Comparison of ENCODE assay signal across 18 cellular contexts in the genomic region with DNA sequence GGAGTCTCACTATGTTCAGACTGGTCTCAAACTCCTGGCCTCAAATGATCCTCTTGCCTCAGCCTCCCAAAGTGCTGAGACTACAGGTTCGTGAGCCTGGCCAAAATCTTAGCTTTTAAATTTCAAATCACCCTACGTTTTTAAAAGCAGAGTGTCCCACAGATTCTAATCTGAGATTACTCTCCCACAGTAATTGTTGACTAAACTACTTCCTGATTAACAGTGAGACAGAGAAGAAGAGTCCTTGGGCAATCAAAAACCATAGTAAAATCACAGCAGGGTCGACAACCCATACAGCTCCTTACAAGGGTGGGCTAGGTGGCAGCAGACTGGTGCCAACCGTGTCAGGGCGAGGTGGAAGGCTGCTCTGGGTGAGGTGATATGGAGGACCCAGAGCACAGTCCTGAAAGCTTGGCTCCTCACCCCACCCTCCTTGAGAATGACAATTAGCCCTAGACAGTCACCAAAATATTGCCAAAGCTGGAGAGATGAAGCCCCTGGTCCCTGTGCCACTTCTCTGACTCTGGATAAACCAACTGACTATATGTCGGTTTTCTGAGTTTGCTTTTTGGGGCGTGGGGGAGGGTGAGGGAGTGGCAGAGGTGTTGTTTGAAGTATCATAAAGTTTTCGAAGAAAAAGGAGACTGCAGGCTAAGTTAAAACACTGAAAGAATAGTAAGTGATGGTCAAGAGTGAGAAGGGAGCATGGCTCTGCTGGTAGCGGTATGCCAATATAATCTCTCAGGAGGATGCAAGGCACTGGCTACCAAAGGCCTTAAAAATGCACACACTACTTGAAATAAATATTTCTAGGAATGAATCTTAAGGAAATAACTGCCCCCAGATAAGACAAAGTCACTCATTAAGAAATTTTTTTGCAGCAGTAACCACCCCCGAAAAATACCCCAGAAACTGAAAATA.
DNase-seq lines count a peak whose midpoint lies in the region; ATAC-seq and TF ChIP-seq lines count a peak whose summit lies in the region.
"Had no signal": no experiment of that assay in that cellular context is flagged by ENCODE, and none has a peak within 500 bp of the region (broad histone marks: within the 10 kb centered on the region; RNA-seq: fewer than 3 reads in every experiment).

No MANE protein-coding gene starts in this region.

- POLR2A ChIA-PET in WTC11 (lab: Charles Lee) = no interaction called here

- no peaks in the 10 kb centered on the region for H3K9me3 ChIP-seq in subcutaneous abdominal adipose tissue (ENCODE audit: control insufficient read depth in 5 of 5, low read length in 5 of 5)
- H3K9me3 ChIP-seq: SK-N-SH, thoracic aorta had no signal

- no peaks in the 10 kb centered on the region for H3K27me3 Mint-ChIP-seq in activated naive CD4-positive, alpha-beta T cell treated with anti-CD3 and anti-CD28 coated beads for 36 hours (ENCODE audit: low read depth)
- H3K27me3 Mint-ChIP-seq in WTC11 (ENCODE audit: low read depth) (no peaks in the 10 kb centered on the region), memory B cell (no peaks in the 10 kb centered on the region)

- H3K27ac Mint-ChIP-seq in activated naive CD4-positive, alpha-beta T cell treated with anti-CD3 and anti-CD28 coated beads for 36 hours = peak overlapping the region; percentile 53
- peak overlapping the region; percentile 54 for H3K27ac Mint-ChIP-seq in WTC11
- peak overlapping the region; percentile 38 for H3K27ac Mint-ChIP-seq in memory B cell

- no peaks in the 10 kb centered on the region for H3K9me3 Mint-ChIP-seq in activated naive CD4-positive, alpha-beta T cell treated with anti-CD3 and anti-CD28 coated beads for 36 hours
- H3K9me3 Mint-ChIP-seq in WTC11 (no peaks in the 10 kb centered on the region; the same call in 1 of the 2 replicates), memory B cell (no peaks in the 10 kb centered on the region)

- no peak overlapping the region for H3K4me3 ChIP-seq in subcutaneous abdominal adipose tissue (ENCODE audit: low read depth in 1 of 5, low read length in 5 of 5)
- H3K4me3 ChIP-seq: thoracic aorta had no signal

- H3K9ac ChIP-seq in subcutaneous abdominal adipose tissue (ENCODE audit: low read length in 5 of 5) = peak overlapping the region in 2 of 5 donors; percentile 26 to 28
- H3K9ac ChIP-seq: SK-N-SH had no signal

- peak overlapping the region; percentile 80 for H3K27ac ChIP-seq in subcutaneous abdominal adipose tissue (ENCODE audit: low read depth, low read length)

- peaks cover 20 to 39% (median 37%) of the 10 kb centered on the region in 5 donors for H3K4me1 ChIP-seq in subcutaneous abdominal adipose tissue (ENCODE audit: control insufficient read depth in 5 of 5, insufficient read depth in 5 of 5, low read length in 5 of 5)

- H3K4me3 Mint-ChIP-seq in activated naive CD4-positive, alpha-beta T cell treated with anti-CD3 and anti-CD28 coated beads for 36 hours = no peak overlapping the region
- H3K4me3 Mint-ChIP-seq in WTC11 = no peak overlapping the region
- H3K4me3 Mint-ChIP-seq in memory B cell = no peak overlapping the region

- peaks cover 23% of the 10 kb centered on the region for H3K36me3 Mint-ChIP-seq in activated naive CD4-positive, alpha-beta T cell treated with anti-CD3 and anti-CD28 coated beads for 36 hours (ENCODE audit: low read depth)
- H3K36me3 Mint-ChIP-seq in WTC11 = peaks cover 20% of the 10 kb centered on the region
- peaks cover 13% of the 10 kb centered on the region for H3K36me3 Mint-ChIP-seq in memory B cell

- peaks cover 4 to 30% (median 22%) of the 10 kb centered on the region in 5 donors for H3K36me3 ChIP-seq in subcutaneous abdominal adipose tissue (ENCODE audit: control insufficient read depth in 5 of 5, insufficient read depth in 5 of 5, low read length in 5 of 5)
- H3K36me3 ChIP-seq: thoracic aorta had no signal

- no peak for DNase-seq in activated naive CD4-positive, alpha-beta T cell treated with anti-CD3 and anti-CD28 coated beads for 36 hours
- no peak for DNase-seq in activated naive CD4-positive, alpha-beta T cell treated with anti-CD3 and anti-CD28 coated beads, Interleukin-2, amount 50 U/mL, for 16 hours
- DNase-seq in WTC11 (ENCODE audit: low spot score) (no peak), memory B cell (ENCODE audit: low spot score in 2 of 2) (no peak), glomerular visceral epithelial cell (ENCODE audit: extremely low spot score) (no peak)
- no peak for DNase-seq in stimulated activated CD4-positive, alpha-beta T cell treated with anti-CD3 and anti-CD28 coated beads, Interleukin-15, amount 100 ng/mL, for 24 hours
- DNase-seq: activated CD8-positive, alpha-beta memory T cell treated with anti-CD3 and anti-CD28 coated beads, Interleukin-2, amount 50 U/mL, for 4 hours; cerebellar nuclear complex; DMS 273 treated with DMSO at 0.1 percent for 48 hours; head of caudate nucleus; NCI-H187; NCI-H524 treated with DMSO at 0.1 percent for 48 hours; OCI-M1; SK-N-SH; stimulated activated CD4-positive, alpha-beta T cell treated with anti-CD3 and anti-CD28 coated beads, Interleukin-2, amount 100 ng/mL, for 24 hours had no signal

- H3K4me1 Mint-ChIP-seq in activated naive CD4-positive, alpha-beta T cell treated with anti-CD3 and anti-CD28 coated beads for 36 hours (ENCODE audit: low read depth) = peaks cover 43% of the 10 kb centered on the region
- H3K4me1 Mint-ChIP-seq in WTC11 (peaks cover 43% of the 10 kb centered on the region), memory B cell (peaks cover 16% of the 10 kb centered on the region)

- no peak for TF ChIP-seq CTCF in WTC11 (IDR thresholded peaks at IDR 0.05)

- no peak for ATAC-seq in WTC11
- no peak for ATAC-seq in memory B cell (ENCODE audit: low read depth)
- no peak for ATAC-seq in GM21447 (IDR thresholded peaks at IDR 0.05; ENCODE audit: unreplicated experiment)

- no peaks in the 10 kb centered on the region for H3K27me3 ChIP-seq in subcutaneous abdominal adipose tissue (ENCODE audit: control insufficient read depth in 5 of 5, insufficient read depth in 4 of 5, low read length in 5 of 5)

- intact Hi-C loops in activated naive CD4-positive, alpha-beta T cell treated with anti-CD3 and anti-CD28 coated beads for 36 hours (cut with micrococcal nuclease) = no loop called here

- CTCF ChIA-PET in activated naive CD4-positive, alpha-beta T cell treated with anti-CD3 and anti-CD28 coated beads for 36 hours (lab: Charles Lee) = interaction anchor here (0.6 kb wide), 1 partner anchor 67 kb away, joined by 3 read pairs; no protein-coding TSS in a partner anchor
- CTCF ChIA-PET in WTC11 (lab: Charles Lee) = interaction anchor here (1.3 kb wide), 1 partner anchor 32 kb away, joined by 4 read pairs; no protein-coding TSS in a partner anchor

TF ChIP-seq in WTC11, 78 proteins besides CTCF, POLR2A, EP300 and RAD21:
- TF ChIP-seq SMAD3 (CRISPR knock-in tag; IDR thresholded peaks at IDR 0.05; ENCODE audit: borderline replicate concordance) (no peak), IRF2 (CRISPR knock-in tag; IDR thresholded peaks at IDR 0.05; ENCODE audit: borderline replicate concordance, low read depth) (no peak), MXD4 (CRISPR knock-in tag; IDR thresholded peaks at IDR 0.05; ENCODE audit: borderline replicate concordance) (no peak), ZNF671 (CRISPR knock-in tag; IDR thresholded peaks at IDR 0.05) (no peak)
- TF ChIP-seq, protein P1, sequence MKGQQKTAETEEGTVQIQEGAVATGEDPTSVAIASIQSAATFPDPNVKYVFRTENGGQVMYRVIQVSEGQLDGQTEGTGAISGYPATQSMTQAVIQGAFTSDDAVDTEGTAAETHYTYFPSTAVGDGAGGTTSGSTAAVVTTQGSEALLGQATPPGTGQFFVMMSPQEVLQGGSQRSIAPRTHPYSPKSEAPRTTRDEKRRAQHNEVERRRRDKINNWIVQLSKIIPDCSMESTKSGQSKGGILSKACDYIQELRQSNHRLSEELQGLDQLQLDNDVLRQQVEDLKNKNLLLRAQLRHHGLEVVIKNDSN (CRISPR knock-in tag; IDR thresholded peaks at IDR 0.05) = no peak
